Comparison of ENCODE assay signal across 2 cellular contexts in genomic region chr5:136066705-136067271, GRCh38.
TF ChIP-seq lines count a peak whose summit lies in the region.

No MANE protein-coding gene starts in this region.

TF ChIP-seq in GM23338, 12 proteins besides CTCF, POLR2A, EP300 and RAD21 (continued from another document):
- TF ChIP-seq REST (IDR thresholded peaks at IDR 0.05; ENCODE audit: unreplicated experiment), result no peak
- no peak for TF ChIP-seq STAT1 (IDR thresholded peaks at IDR 0.05; ENCODE audit: unreplicated experiment)
- TF ChIP-seq JUNB (IDR thresholded peaks at IDR 0.05; ENCODE audit: unreplicated experiment), result no peak
- TF ChIP-seq ZNF114 (CRISPR knock-in tag; IDR thresholded peaks at IDR 0.05), result no peak
- TF ChIP-seq ZNF331 (CRISPR knock-in tag; IDR thresholded peaks at IDR 0.05; ENCODE audit: low read depth), result no peak
- TF ChIP-seq EZH2phosphoT487 (IDR thresholded peaks at IDR 0.05; ENCODE audit: unreplicated experiment), result no peak
- TF ChIP-seq CREB1 (CRISPR knock-in tag; IDR thresholded peaks at IDR 0.05; ENCODE audit: low read depth), result no peak
- no peak for TF ChIP-seq EZH2 (IDR thresholded peaks at IDR 0.05; ENCODE audit: low read depth, unreplicated experiment)
- no peak for TF ChIP-seq NANOG (IDR thresholded peaks at IDR 0.05; ENCODE audit: borderline replicate concordance)
- TF ChIP-seq ZNF462 (CRISPR knock-in tag; IDR thresholded peaks at IDR 0.05), result no peak

TF ChIP-seq in WTC11, 78 proteins besides CTCF, POLR2A, EP300 and RAD21 (continued from another document):
- TF ChIP-seq ARID4B (CRISPR knock-in tag; IDR thresholded peaks at IDR 0.05; ENCODE audit: borderline replicate concordance) (no peak), GRHL2 (CRISPR knock-in tag; IDR thresholded peaks at IDR 0.05; ENCODE audit: insufficient replicate concordance, severe bottlenecking) (no peak), NR1H2 (CRISPR knock-in tag; IDR thresholded peaks at IDR 0.05) (no peak), ZNF396 (CRISPR knock-in tag; IDR thresholded peaks at IDR 0.05; ENCODE audit: borderline replicate concordance) (no peak), RELA (CRISPR knock-in tag; IDR thresholded peaks at IDR 0.05; ENCODE audit: borderline replicate concordance) (no peak), ZBTB43 (CRISPR knock-in tag; IDR thresholded peaks at IDR 0.05) (no peak), TEAD4 (CRISPR knock-in tag; IDR thresholded peaks at IDR 0.05) (no peak), MYBL2 (CRISPR knock-in tag; IDR thresholded peaks at IDR 0.05) (no peak), NR2C2 (CRISPR knock-in tag; IDR thresholded peaks at IDR 0.05) (no peak)
